18 cellular contexts compared by ENCODE assay signal in the genomic region with DNA sequence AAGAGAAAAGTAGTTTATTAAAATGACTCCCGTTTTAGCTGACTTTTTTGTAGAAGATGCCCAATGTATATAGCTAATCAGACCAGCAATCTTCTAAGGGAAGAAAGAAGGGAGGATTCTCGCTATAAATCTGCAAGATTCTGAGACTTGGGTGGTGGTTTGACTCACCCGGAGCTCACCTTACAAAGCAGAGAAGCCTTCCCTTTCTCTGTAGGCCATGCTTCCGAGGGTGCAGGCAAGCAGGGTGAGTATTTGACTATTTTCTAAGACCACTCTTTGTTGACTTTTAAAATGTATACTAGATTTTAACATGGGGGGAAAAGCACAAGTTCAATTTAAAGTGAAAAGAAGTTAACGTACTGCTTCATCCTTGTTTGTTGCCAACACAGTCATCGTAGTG. TPM values are rescaled to one million over a fixed set of nuclear protein-coding genes. Genes with fewer than 3 reads are reported as not detected.
"Had no signal": no experiment of that assay in that cellular context is flagged by ENCODE, and none has a peak within 500 bp of the region (broad histone marks: within the 10 kb centered on the region; RNA-seq: fewer than 3 reads in every experiment).

No MANE protein-coding gene starts in this region.

- DNase-seq: activated CD8-positive, alpha-beta memory T cell treated with anti-CD3 and anti-CD28 coated beads for 24 hours; activated effector memory CD4-positive, alpha-beta T cell treated with anti-CD3 and anti-CD28 coated beads, Interleukin-2, amount 50 U/mL, for 16 hours; cerebellar nuclear complex; dermis blood vessel endothelial cell; erythroblast; hippocampal formation; sigmoid colon; stimulated activated CD4-positive, alpha-beta T cell treated with anti-CD3 and anti-CD28 coated beads, Interleukin-2, amount 100 ng/mL, for 24 hours; stimulated activated naive CD4-positive, alpha-beta T cell treated with Interleukin-2 at 50 U/mL for 16 hours; upper lobe of right lung had no signal

- H3K9me3 ChIP-seq: sigmoid colon, upper lobe of right lung had no signal

- H3K36me3 ChIP-seq: sigmoid colon, upper lobe of right lung had no signal

- H3K4me3 ChIP-seq: sigmoid colon, upper lobe of right lung had no signal

- H3K27ac Mint-ChIP-seq: endodermal cell, nephron had no signal

- H3K9me3 Mint-ChIP-seq: activated naive CD4-positive, alpha-beta T cell treated with anti-CD3 and anti-CD28 coated beads, Interleukin-2, amount 50 U/mL, for 72 hours; endodermal cell; T-helper 2 cell treated with Interferon-gamma antibody and Interleukin-4, amounts not matched to agents 5 μg/mL and 100 μg/mL, for 36 hours had no signal

- ATAC-seq: activated CD4-positive, CD25-positive, alpha-beta regulatory T cell treated with anti-CD3 and anti-CD28 coated beads, Interleukin-2, amount 50 U/mL, for 24 hours; left lobe of liver; upper lobe of right lung had no signal

- H3K27ac ChIP-seq: sigmoid colon, upper lobe of right lung had no signal

- H3K4me3 Mint-ChIP-seq: endodermal cell; nephron; T-helper 2 cell treated with Interferon-gamma antibody and Interleukin-4, amounts not matched to agents 5 μg/mL and 100 μg/mL, for 36 hours had no signal

RNA-seq across cellular contexts. Expression of a gene that starts 2.7 kb away (rescaled TPM):
- total RNA-seq: dermis blood vessel endothelial cell, endodermal cell, left lobe of liver, osteocyte, pulmonary artery endothelial cell, sigmoid colon, upper lobe of right lung had no signal
- polyA plus RNA-seq: sigmoid colon had no signal
